1 cellular context compared by ENCODE assay signal in the genomic region with DNA sequence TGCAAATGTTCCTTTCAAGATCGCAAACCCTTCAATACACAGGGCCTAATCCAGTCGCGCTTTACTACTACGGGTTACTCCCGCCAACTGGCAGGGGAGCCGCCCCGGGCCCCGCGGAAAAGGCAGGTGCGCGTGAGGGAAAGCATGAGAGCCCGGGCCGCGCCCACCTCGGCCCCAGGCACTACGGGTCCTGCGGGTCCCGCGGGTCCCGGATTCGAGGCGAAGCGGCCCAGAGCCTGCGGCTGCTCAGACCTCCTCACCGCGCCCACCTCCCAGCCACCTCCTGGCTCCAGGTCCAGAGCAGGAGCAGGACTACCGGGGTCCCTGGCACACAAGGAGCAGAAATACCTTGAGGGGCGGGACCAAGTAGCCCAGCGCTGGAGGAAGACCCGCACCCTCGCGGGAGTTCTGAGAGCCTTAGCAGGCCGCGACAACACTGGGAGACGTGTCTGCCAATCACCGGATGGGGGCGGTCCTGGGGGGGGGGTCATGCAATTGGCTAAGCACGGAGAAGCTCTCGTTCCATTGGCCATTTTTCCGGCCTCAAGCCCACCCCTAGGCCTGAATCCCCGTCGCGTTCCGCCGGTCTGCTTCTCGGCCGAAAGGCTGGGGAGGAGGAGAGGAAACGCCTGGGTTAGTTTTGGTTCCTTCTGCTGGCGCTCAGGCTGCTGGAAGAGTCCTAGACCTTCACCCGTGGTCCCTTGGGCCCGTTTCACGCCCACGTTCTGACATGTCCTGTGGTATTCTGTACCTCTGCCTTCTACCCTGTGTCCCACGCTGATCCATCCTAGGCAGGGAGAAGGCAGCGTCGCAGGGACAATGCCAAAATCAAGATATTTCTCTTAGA.
A peak's percentile ranks its signal among the peaks of the same experiment; 100 is the strongest.
TF ChIP-seq lines count a peak whose summit lies in the region.

No MANE protein-coding gene starts in this region.

TF ChIP-seq in WTC11, 78 proteins besides CTCF, POLR2A, EP300 and RAD21 (continued from another document):
- TF ChIP-seq, protein P1, sequence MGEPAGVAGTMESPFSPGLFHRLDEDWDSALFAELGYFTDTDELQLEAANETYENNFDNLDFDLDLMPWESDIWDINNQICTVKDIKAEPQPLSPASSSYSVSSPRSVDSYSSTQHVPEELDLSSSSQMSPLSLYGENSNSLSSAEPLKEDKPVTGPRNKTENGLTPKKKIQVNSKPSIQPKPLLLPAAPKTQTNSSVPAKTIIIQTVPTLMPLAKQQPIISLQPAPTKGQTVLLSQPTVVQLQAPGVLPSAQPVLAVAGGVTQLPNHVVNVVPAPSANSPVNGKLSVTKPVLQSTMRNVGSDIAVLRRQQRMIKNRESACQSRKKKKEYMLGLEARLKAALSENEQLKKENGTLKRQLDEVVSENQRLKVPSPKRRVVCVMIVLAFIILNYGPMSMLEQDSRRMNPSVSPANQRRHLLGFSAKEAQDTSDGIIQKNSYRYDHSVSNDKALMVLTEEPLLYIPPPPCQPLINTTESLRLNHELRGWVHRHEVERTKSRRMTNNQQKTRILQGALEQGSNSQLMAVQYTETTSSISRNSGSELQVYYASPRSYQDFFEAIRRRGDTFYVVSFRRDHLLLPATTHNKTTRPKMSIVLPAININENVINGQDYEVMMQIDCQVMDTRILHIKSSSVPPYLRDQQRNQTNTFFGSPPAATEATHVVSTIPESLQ (CRISPR knock-in tag; IDR thresholded peaks at IDR 0.05): no peak
- TF ChIP-seq, protein P2, sequence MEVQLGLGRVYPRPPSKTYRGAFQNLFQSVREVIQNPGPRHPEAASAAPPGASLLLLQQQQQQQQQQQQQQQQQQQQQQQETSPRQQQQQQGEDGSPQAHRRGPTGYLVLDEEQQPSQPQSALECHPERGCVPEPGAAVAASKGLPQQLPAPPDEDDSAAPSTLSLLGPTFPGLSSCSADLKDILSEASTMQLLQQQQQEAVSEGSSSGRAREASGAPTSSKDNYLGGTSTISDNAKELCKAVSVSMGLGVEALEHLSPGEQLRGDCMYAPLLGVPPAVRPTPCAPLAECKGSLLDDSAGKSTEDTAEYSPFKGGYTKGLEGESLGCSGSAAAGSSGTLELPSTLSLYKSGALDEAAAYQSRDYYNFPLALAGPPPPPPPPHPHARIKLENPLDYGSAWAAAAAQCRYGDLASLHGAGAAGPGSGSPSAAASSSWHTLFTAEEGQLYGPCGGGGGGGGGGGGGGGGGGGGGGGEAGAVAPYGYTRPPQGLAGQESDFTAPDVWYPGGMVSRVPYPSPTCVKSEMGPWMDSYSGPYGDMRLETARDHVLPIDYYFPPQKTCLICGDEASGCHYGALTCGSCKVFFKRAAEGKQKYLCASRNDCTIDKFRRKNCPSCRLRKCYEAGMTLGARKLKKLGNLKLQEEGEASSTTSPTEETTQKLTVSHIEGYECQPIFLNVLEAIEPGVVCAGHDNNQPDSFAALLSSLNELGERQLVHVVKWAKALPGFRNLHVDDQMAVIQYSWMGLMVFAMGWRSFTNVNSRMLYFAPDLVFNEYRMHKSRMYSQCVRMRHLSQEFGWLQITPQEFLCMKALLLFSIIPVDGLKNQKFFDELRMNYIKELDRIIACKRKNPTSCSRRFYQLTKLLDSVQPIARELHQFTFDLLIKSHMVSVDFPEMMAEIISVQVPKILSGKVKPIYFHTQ (CRISPR knock-in tag; IDR thresholded peaks at IDR 0.05): peak; percentile 92; the same call in 1 of the 2 replicates
- TF ChIP-seq, protein P3, sequence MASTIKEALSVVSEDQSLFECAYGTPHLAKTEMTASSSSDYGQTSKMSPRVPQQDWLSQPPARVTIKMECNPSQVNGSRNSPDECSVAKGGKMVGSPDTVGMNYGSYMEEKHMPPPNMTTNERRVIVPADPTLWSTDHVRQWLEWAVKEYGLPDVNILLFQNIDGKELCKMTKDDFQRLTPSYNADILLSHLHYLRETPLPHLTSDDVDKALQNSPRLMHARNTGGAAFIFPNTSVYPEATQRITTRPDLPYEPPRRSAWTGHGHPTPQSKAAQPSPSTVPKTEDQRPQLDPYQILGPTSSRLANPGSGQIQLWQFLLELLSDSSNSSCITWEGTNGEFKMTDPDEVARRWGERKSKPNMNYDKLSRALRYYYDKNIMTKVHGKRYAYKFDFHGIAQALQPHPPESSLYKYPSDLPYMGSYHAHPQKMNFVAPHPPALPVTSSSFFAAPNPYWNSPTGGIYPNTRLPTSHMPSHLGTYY (CRISPR knock-in tag; IDR thresholded peaks at IDR 0.05): peak; percentile 89
- TF ChIP-seq NR1H2 (CRISPR knock-in tag; IDR thresholded peaks at IDR 0.05) (no peak), ZNF416 (CRISPR knock-in tag; IDR thresholded peaks at IDR 0.05) (peak; percentile 94; the same call in 1 of the 2 replicates), EMX1 (CRISPR knock-in tag; IDR thresholded peaks at IDR 0.05) (peak; percentile 92), TP53 (CRISPR knock-in tag; IDR thresholded peaks at IDR 0.05) (peak; percentile 58; the same call in 1 of the 2 replicates), RORB (CRISPR knock-in tag; IDR thresholded peaks at IDR 0.05) (no peak), NR2C2 (CRISPR knock-in tag; IDR thresholded peaks at IDR 0.05) (no peak; the same call in 1 of the 2 replicates), TEAD1 (CRISPR knock-in tag; IDR thresholded peaks at IDR 0.05) (no peak; the same call in 1 of the 2 replicates), SP1 (CRISPR knock-in tag; conservative IDR thresholded peaks at IDR 0.05) (peak; percentile 33; the same call in 1 of the 2 replicates), PRRX2 (CRISPR knock-in tag; IDR thresholded peaks at IDR 0.05) (0 out of 2 replicates have a peak, but pooled peaks have one; percentile 86), JUN (CRISPR knock-in tag; IDR thresholded peaks at IDR 0.05) (peak; percentile 73; the same call in 1 of the 2 replicates), CREM (CRISPR knock-in tag; IDR thresholded peaks at IDR 0.05) (peak; percentile 46; the same call in 1 of the 2 replicates), ETV6 (CRISPR knock-in tag; IDR thresholded peaks at IDR 0.05) (peak; percentile 45; the same call in 1 of the 2 replicates), ZNF232 (CRISPR knock-in tag; IDR thresholded peaks at IDR 0.05) (0 out of 2 replicates have a peak, but pooled peaks have one; percentile 8)
- TF ChIP-seq, protein P4, sequence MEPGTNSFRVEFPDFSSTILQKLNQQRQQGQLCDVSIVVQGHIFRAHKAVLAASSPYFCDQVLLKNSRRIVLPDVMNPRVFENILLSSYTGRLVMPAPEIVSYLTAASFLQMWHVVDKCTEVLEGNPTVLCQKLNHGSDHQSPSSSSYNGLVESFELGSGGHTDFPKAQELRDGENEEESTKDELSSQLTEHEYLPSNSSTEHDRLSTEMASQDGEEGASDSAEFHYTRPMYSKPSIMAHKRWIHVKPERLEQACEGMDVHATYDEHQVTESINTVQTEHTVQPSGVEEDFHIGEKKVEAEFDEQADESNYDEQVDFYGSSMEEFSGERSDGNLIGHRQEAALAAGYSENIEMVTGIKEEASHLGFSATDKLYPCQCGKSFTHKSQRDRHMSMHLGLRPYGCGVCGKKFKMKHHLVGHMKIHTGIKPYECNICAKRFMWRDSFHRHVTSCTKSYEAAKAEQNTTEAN (CRISPR knock-in tag; IDR thresholded peaks at IDR 0.05): peak; percentile 69; the same call in 1 of the 2 replicates
- TF ChIP-seq, protein P5, sequence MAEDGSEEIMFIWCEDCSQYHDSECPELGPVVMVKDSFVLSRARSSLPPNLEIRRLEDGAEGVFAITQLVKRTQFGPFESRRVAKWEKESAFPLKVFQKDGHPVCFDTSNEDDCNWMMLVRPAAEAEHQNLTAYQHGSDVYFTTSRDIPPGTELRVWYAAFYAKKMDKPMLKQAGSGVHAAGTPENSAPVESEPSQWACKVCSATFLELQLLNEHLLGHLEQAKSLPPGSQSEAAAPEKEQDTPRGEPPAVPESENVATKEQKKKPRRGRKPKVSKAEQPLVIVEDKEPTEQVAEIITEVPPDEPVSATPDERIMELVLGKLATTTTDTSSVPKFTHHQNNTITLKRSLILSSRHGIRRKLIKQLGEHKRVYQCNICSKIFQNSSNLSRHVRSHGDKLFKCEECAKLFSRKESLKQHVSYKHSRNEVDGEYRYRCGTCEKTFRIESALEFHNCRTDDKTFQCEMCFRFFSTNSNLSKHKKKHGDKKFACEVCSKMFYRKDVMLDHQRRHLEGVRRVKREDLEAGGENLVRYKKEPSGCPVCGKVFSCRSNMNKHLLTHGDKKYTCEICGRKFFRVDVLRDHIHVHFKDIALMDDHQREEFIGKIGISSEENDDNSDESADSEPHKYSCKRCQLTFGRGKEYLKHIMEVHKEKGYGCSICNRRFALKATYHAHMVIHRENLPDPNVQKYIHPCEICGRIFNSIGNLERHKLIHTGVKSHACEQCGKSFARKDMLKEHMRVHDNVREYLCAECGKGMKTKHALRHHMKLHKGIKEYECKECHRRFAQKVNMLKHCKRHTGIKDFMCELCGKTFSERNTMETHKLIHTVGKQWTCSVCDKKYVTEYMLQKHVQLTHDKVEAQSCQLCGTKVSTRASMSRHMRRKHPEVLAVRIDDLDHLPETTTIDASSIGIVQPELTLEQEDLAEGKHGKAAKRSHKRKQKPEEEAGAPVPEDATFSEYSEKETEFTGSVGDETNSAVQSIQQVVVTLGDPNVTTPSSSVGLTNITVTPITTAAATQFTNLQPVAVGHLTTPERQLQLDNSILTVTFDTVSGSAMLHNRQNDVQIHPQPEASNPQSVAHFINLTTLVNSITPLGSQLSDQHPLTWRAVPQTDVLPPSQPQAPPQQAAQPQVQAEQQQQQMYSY (CRISPR knock-in tag; IDR thresholded peaks at IDR 0.05): peak; percentile 69
- TF ChIP-seq, protein P6, sequence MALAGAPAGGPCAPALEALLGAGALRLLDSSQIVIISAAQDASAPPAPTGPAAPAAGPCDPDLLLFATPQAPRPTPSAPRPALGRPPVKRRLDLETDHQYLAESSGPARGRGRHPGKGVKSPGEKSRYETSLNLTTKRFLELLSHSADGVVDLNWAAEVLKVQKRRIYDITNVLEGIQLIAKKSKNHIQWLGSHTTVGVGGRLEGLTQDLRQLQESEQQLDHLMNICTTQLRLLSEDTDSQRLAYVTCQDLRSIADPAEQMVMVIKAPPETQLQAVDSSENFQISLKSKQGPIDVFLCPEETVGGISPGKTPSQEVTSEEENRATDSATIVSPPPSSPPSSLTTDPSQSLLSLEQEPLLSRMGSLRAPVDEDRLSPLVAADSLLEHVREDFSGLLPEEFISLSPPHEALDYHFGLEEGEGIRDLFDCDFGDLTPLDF (CRISPR knock-in tag; IDR thresholded peaks at IDR 0.05): peak; percentile 57; the same call in 1 of the 2 replicates
- TF ChIP-seq, protein P7, sequence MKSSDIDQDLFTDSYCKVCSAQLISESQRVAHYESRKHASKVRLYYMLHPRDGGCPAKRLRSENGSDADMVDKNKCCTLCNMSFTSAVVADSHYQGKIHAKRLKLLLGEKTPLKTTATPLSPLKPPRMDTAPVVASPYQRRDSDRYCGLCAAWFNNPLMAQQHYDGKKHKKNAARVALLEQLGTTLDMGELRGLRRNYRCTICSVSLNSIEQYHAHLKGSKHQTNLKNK (CRISPR knock-in tag; IDR thresholded peaks at IDR 0.05): peak; percentile 41; the same call in 1 of the 2 replicates
- TF ChIP-seq, protein P8, sequence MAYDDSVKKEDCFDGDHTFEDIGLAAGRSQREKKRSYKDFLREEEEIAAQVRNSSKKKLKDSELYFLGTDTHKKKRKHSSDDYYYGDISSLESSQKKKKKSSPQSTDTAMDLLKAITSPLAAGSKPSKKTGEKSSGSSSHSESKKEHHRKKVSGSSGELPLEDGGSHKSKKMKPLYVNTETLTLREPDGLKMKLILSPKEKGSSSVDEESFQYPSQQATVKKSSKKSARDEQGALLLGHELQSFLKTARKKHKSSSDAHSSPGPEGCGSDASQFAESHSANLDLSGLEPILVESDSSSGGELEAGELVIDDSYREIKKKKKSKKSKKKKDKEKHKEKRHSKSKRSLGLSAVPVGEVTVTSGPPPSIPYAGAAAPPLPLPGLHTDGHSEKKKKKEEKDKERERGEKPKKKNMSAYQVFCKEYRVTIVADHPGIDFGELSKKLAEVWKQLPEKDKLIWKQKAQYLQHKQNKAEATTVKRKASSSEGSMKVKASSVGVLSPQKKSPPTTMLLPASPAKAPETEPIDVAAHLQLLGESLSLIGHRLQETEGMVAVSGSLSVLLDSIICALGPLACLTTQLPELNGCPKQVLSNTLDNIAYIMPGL (CRISPR knock-in tag; IDR thresholded peaks at IDR 0.05): 0 out of 2 replicates have a peak, but pooled peaks have one; percentile 41
- TF ChIP-seq, protein P9, sequence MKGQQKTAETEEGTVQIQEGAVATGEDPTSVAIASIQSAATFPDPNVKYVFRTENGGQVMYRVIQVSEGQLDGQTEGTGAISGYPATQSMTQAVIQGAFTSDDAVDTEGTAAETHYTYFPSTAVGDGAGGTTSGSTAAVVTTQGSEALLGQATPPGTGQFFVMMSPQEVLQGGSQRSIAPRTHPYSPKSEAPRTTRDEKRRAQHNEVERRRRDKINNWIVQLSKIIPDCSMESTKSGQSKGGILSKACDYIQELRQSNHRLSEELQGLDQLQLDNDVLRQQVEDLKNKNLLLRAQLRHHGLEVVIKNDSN (CRISPR knock-in tag; IDR thresholded peaks at IDR 0.05): no peak
- TF ChIP-seq, protein P10, sequence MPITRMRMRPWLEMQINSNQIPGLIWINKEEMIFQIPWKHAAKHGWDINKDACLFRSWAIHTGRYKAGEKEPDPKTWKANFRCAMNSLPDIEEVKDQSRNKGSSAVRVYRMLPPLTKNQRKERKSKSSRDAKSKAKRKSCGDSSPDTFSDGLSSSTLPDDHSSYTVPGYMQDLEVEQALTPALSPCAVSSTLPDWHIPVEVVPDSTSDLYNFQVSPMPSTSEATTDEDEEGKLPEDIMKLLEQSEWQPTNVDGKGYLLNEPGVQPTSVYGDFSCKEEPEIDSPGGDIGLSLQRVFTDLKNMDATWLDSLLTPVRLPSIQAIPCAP (CRISPR knock-in tag; IDR thresholded peaks at IDR 0.05): peak; percentile 54; the same call in 1 of the 2 replicates
TF ChIP-seq in WTC11: peak in this region for 24.
